ENCODE assay signal across 25 cellular contexts in genomic region chr7:9523579-9523978, GRCh38.
"Had no signal": no experiment of that assay in that cellular context is flagged by ENCODE, and none has a peak within 500 bp of the region (broad histone marks: within the 10 kb centered on the region; RNA-seq: fewer than 3 reads in every experiment).

No MANE protein-coding gene starts in this region.

- H3K36me3 ChIP-seq: left lung, lower lobe of right lung, neural progenitor cell, neutrophil, spleen, tibial nerve, uterus had no signal

- H3K9me3 ChIP-seq: lower lobe of right lung, neutrophil, spleen, tibial nerve, uterus had no signal

- H3K27ac ChIP-seq: left lung, lower lobe of right lung, neural progenitor cell, neutrophil, skin epidermis, spleen, tibial nerve, uterus had no signal

- H3K4me1 ChIP-seq: left lung, lower lobe of right lung, neural progenitor cell, spleen, tibial nerve, uterus had no signal

- H3K4me3 ChIP-seq: left lung, lower lobe of right lung, neural progenitor cell, skin epidermis, spleen, tibial nerve, uterus had no signal

- DNase-seq: hippocampal formation; left colon; left lung; lower lobe of right lung; mammary epithelial cell; mesenchymal stem cell; naive thymus-derived CD8-positive, alpha-beta T cell; nephron progenitor cell; occipital lobe; retina; right cardiac atrium; spleen; stimulated activated CD4-positive, alpha-beta T cell treated with anti-CD3 and anti-CD28 coated beads, Interleukin-4, amount 100 ng/mL, for 4 hours; stimulated activated CD8-positive, alpha-beta memory T cell treated with anti-CD3 and anti-CD28 coated beads, Interleukin-4, amount 100 ng/mL, for 48 hours; stimulated activated naive CD4-positive, alpha-beta T cell treated with Interleukin-2 at 50 U/mL for 16 hours; stimulated activated naive CD8-positive, alpha-beta T cell treated with anti-CD3 and anti-CD28 coated beads, Interleukin-15, amount 100 ng/mL, for 72 hours; substantia nigra; uterus had no signal

- FAIRE-seq: keratinocyte had no signal

- H3K27me3 ChIP-seq: left lung, neural progenitor cell, neutrophil, spleen, tibial nerve, uterus had no signal

- H3K9ac ChIP-seq: neural progenitor cell had no signal

- ATAC-seq: left colon; left lung; lower lobe of right lung; naive thymus-derived CD8-positive, alpha-beta T cell; right cardiac atrium; sciatic nerve; stimulated activated memory B cell treated with anti-CD40 and anti-IgM and Interleukin-4, amounts not matched to agents 10 μg/mL and 1 μg/mL and 100 μg/mL, for 72 hours; stimulated activated naive CD8-positive, alpha-beta T cell treated with anti-CD3 and anti-CD28 coated beads, Interleukin-15, amount 100 ng/mL, for 72 hours had no signal
